1 cellular context compared by ENCODE assay signal in the genomic region with DNA sequence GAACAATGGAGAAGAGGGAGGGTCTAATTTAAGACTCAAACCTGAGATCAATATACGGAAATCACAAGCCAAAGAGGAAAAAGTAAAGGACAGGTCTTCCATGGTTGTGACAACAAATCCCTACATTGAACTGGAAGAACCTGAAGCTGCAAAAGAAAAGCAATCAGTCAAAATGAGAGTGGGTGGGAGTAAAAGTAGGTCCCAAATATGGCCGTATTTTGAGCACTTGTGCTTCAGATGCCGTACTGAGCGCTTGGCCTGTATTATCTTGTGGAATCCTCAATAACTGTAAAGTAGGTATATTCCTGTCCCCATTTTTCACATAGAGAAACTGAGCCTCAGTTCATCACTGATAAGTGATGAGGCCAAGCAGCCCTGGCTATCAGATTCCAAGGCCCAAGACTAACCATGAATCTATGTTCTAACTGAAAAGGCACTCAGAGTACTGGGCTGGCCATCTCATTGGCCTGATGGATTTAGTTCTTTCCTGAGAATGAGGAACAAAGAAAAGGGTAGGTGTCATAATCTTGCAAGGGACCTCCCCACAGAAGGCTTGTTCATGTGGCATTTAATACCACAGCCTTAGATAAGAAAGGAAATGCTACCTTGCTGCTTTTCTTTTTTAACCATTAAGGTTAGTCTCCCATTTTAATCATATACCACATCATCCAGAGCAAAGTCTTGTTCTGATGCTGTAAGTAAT.
TF ChIP-seq lines count a peak whose summit lies in the region.

No MANE protein-coding gene starts in this region.

TF ChIP-seq in GM23338, 12 proteins besides CTCF, POLR2A, EP300 and RAD21 (continued from another document):
- TF ChIP-seq REST (IDR thresholded peaks at IDR 0.05; ENCODE audit: unreplicated experiment) (no peak), ETS1 (IDR thresholded peaks at IDR 0.05) (no peak)
